18 cellular contexts compared by ENCODE assay signal in genomic region chr3:102525624-102526023, GRCh38.
DNase-seq lines count a peak whose midpoint lies in the region; ATAC-seq and TF ChIP-seq lines count a peak whose summit lies in the region.
"Had no signal": no experiment of that assay in that cellular context is flagged by ENCODE, and none has a peak within 500 bp of the region (broad histone marks: within the 10 kb centered on the region; RNA-seq: fewer than 3 reads in every experiment).

No MANE protein-coding gene starts in this region.

- H3K9me3 ChIP-seq in MM.1S (replicated peaks; ENCODE audit: insufficient read depth, low read length): no peaks in the 10 kb centered on the region

- H3K4me3 ChIP-seq in MM.1S (ENCODE audit: low read length) (no peak overlapping the region), H7 (ENCODE audit: insufficient read depth, low read depth, low read length) (no peak overlapping the region)

- in situ Hi-C loops in GM13977 (cut with MboI; ENCODE audit: low pct_unique_long_range_greater_than_20kb, low sequenced_read_pairs, unreplicated experiment): loop anchor here (25.0 kb wide), 1 partner anchor 838 kb away; the partner anchor contains the start of genes RPL24 and ZBTB11

- H3K9me3 Mint-ChIP-seq in WTC11: no peaks in the 10 kb centered on the region
- H3K9me3 Mint-ChIP-seq: HFFc6, nephron had no signal

- no peak overlapping the region for H3K4me2 ChIP-seq in MM.1S (ENCODE audit: low read depth, low read length)

- no peak overlapping the region for H3K4me3 Mint-ChIP-seq in WTC11
- H3K4me3 Mint-ChIP-seq: HFFc6, nephron had no signal

- CTCF ChIA-PET in WTC11 (lab: Charles Lee): interaction anchor here (1.4 kb wide), 2 partner anchors 11 to 297 kb away, joined by 3 to 4 read pairs; no protein-coding TSS in a partner anchor

- ATAC-seq in GM19397 (IDR thresholded peaks at IDR 0.05; ENCODE audit: unreplicated experiment) (peak; percentile 77), HG02885 (IDR thresholded peaks at IDR 0.05; ENCODE audit: poor library complexity, unreplicated experiment) (peak; percentile 88), WTC11 (no peak)
- ATAC-seq: sciatic nerve; stimulated activated naive CD8-positive, alpha-beta T cell treated with anti-CD3 and anti-CD28 coated beads, Interleukin-15, Interleukin-2, amounts not matched to agents 100 U/mL and 50 U/mL, for 24 hours had no signal

- 0 out of 2 replicates have a peak, but pooled peaks cover 3% of the 10 kb centered on the region for H3K4me1 Mint-ChIP-seq in WTC11
- H3K4me1 Mint-ChIP-seq: nephron had no signal

- no peak overlapping the region for H2AFZ ChIP-seq in MM.1S (ENCODE audit: low read length)

- peak; percentile 39 for DNase-seq in GM13977 (ENCODE audit: low spot score)
- peak; percentile 35 for DNase-seq in MM.1S
- no peak for DNase-seq in H7
- DNase-seq in T1000 (lab: John Stamatoyannopoulos, UW): no peak
- no peak for DNase-seq in GF-D8 (lab: John Stamatoyannopoulos, UW)
- no peak for DNase-seq in WTC11 (ENCODE audit: low spot score)
- DNase-seq: activated CD4-positive, alpha-beta T cell treated with anti-CD3 and anti-CD28 coated beads, Interleukin-2, amount 50 U/mL, for 48 hours; activated effector memory CD4-positive, alpha-beta T cell treated with Interleukin-2 at 50 U/mL for 16 hours; HFFc6; IMR-90; NCI-H1436; NCI-H510A; stimulated activated naive CD8-positive, alpha-beta T cell treated with anti-CD3 and anti-CD28 coated beads, Interleukin-15, Interleukin-2, amounts not matched to agents 100 U/mL and 50 U/mL, for 24 hours; T-helper 9 cell had no signal

- no peaks in the 10 kb centered on the region for H3K36me3 ChIP-seq in MM.1S (replicated peaks; ENCODE audit: insufficient read depth, low read length)
- no peaks in the 10 kb centered on the region for H3K36me3 ChIP-seq in H7 (replicated peaks; ENCODE audit: control insufficient read depth, insufficient read depth, low read length)

- no peaks in the 10 kb centered on the region for H3K36me3 Mint-ChIP-seq in WTC11

- peaks cover 23% of the 10 kb centered on the region for H3K4me1 ChIP-seq in MM.1S (ENCODE audit: low read length)

- H3K27ac ChIP-seq in MM.1S (ENCODE audit: low read length): no peak overlapping the region

- no peaks in the 10 kb centered on the region for H3K9me2 ChIP-seq in MM.1S (replicated peaks; ENCODE audit: insufficient read depth, low read length)

- no peaks in the 10 kb centered on the region for H3K27me3 Mint-ChIP-seq in WTC11 (ENCODE audit: low read depth)

- H3K27me3 ChIP-seq in MM.1S (replicated peaks; ENCODE audit: insufficient read depth, low read length) (no peaks in the 10 kb centered on the region), H7 (ENCODE audit: control insufficient read depth, insufficient read depth, low read length) (no peaks in the 10 kb centered on the region)

- H4K20me1 ChIP-seq in MM.1S (ENCODE audit: insufficient read depth, low read length): no peaks in the 10 kb centered on the region

- POLR2A ChIA-PET in WTC11 (lab: Charles Lee): no interaction called here

- TF ChIP-seq CTCF in GM13977 (IDR thresholded peaks at IDR 0.05; ENCODE audit: extremely low read depth, insufficient read depth, missing control alignments) (no peak), MM.1S (IDR thresholded peaks at IDR 0.05; ENCODE audit: low read length) (no peak), WTC11 (IDR thresholded peaks at IDR 0.05) (no peak)

- H3F3A ChIP-seq in MM.1S (ENCODE audit: insufficient read depth, low read length): peaks cover 14% of the 10 kb centered on the region; the same call in 1 of the 2 replicates

- H3K27ac Mint-ChIP-seq in WTC11: no peak overlapping the region
- H3K27ac Mint-ChIP-seq: HFFc6, nephron had no signal

- no peak overlapping the region for H3K9ac ChIP-seq in MM.1S (ENCODE audit: low read length)

- no peaks in the 10 kb centered on the region for H3K79me2 ChIP-seq in MM.1S (ENCODE audit: low read length)

TF ChIP-seq in WTC11, 78 proteins besides CTCF, POLR2A, EP300 and RAD21:
- TF ChIP-seq ZNF232 (CRISPR knock-in tag; IDR thresholded peaks at IDR 0.05) (no peak), ELF4 (CRISPR knock-in tag; IDR thresholded peaks at IDR 0.05; ENCODE audit: low read depth) (no peak), ZNF396 (CRISPR knock-in tag; IDR thresholded peaks at IDR 0.05; ENCODE audit: borderline replicate concordance) (no peak), FOXP4 (CRISPR knock-in tag; IDR thresholded peaks at IDR 0.05) (no peak), RELA (CRISPR knock-in tag; IDR thresholded peaks at IDR 0.05; ENCODE audit: borderline replicate concordance) (no peak), ZBTB43 (CRISPR knock-in tag; IDR thresholded peaks at IDR 0.05) (no peak)

Comparison
In these comparisons a context has a peak if more than half of its experiments do, and no peak if none do; other contexts are left out.
1. DNase-seq: peak in GM13977 (single experiment) and MM.1S (single experiment); none in H7 (single experiment), T1000 (single experiment), GF-D8 (single experiment) and WTC11 (single experiment).